In the genomic region with DNA sequence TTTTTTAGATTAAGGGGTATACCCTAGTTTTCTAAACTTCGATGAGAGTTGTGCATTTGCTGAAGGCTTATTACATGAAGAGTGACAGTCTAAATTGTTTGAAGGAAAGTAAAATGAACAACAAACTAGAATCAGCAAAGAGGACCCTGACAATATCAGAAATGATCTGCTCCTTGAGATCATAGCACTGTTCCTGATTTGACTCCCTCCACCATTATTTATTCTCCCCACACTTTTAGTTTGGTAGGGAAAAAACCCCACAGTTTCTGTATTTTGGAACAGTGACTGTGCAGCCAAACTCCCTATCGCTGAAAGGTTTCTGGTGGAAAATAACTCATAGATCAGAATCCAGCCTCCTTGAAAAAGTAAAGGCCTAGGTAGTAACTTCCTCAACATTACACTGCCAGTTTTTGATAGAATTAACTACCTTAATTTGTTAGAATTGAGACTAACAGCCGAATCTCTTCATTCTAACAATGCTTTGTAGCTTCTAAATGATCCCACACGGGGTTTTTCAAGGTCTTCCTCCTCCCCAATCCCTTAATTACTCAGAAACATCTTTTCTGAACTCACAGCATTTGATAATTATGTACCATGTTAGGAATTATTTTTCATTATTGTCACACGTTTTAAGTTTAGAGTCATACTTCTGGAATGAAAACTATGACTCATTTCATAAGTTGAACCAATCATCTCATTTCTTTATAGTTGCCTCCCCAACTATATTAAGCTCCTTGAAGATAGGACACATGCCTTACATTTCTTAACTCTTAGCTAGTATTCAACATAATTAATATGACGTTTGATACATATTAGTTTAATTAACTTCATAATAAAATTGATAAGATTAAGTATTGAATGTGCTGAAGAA, we compare ENCODE assay signal across 8 cellular contexts. TPM values are rescaled to one million over a fixed set of nuclear protein-coding genes. Genes with fewer than 3 reads are reported as not detected.
DNase-seq lines count a peak whose midpoint lies in the region; ATAC-seq and TF ChIP-seq lines count a peak whose summit lies in the region.

No MANE protein-coding gene starts in this region.

- H3K4me3 Mint-ChIP-seq in activated T-helper 2 cell treated with anti-CD3 and anti-CD28 coated beads, Interferon-gamma antibody, Interleukin-2, Interleukin-4, amounts not matched to agents 10 μg/mL and 5 μg/mL and 100 μg/mL, durations not matched to agents 14 hours and 24 hours and 36 hours (ENCODE audit: low read depth), result peak overlapping the region; percentile 86
- H3K4me3 Mint-ChIP-seq in immature natural killer cell, result peak overlapping the region; percentile 88 to 99 (median 96)

- peak overlapping the region; percentile 98 to 100 (median 100) for H3K27ac ChIP-seq in heart left ventricle
- H3K27ac ChIP-seq in upper lobe of right lung, result peak overlapping the region; percentile 97
- H3K27ac ChIP-seq in caudate nucleus (ENCODE audit: low read depth, low read length), result no peak overlapping the region

- H3K9me3 ChIP-seq in heart left ventricle (no peaks in the 10 kb centered on the region), upper lobe of right lung (no peaks in the 10 kb centered on the region)

- H3K4me1 ChIP-seq in heart left ventricle, result peaks cover 0 to 70% (median 35%) of the 10 kb centered on the region in 12 donors
- peaks cover 47% of the 10 kb centered on the region for H3K4me1 ChIP-seq in upper lobe of right lung

- H3K27ac Mint-ChIP-seq in activated T-helper 2 cell treated with anti-CD3 and anti-CD28 coated beads, Interferon-gamma antibody, Interleukin-2, Interleukin-4, amounts not matched to agents 10 μg/mL and 5 μg/mL and 100 μg/mL, durations not matched to agents 14 hours and 24 hours and 36 hours, result peak overlapping the region; percentile 92
- H3K27ac Mint-ChIP-seq in immature natural killer cell, result peak overlapping the region; percentile 96 to 99 (median 96)

- ATAC-seq in heart left ventricle, result no peak
- ATAC-seq in Right ventricle myocardium inferior, result no peak
- no peak for ATAC-seq in upper lobe of right lung
- no peak for ATAC-seq in HG03442 (IDR thresholded peaks at IDR 0.05; ENCODE audit: unreplicated experiment)
- ATAC-seq in esophagus mucosa, result no peak

- H3K27me3 ChIP-seq in heart left ventricle (no peaks in the 10 kb centered on the region), upper lobe of right lung (no peaks in the 10 kb centered on the region)

- H3K36me3 ChIP-seq in heart left ventricle, result peaks cover 3 to 47% (median 35%) of the 10 kb centered on the region in 9 donors
- peaks cover 42% of the 10 kb centered on the region for H3K36me3 ChIP-seq in upper lobe of right lung

- H3K27me3 Mint-ChIP-seq in activated T-helper 2 cell treated with anti-CD3 and anti-CD28 coated beads, Interferon-gamma antibody, Interleukin-2, Interleukin-4, amounts not matched to agents 10 μg/mL and 5 μg/mL and 100 μg/mL, durations not matched to agents 14 hours and 24 hours and 36 hours (ENCODE audit: low read depth), result no peaks in the 10 kb centered on the region
- H3K27me3 Mint-ChIP-seq in immature natural killer cell (ENCODE audit: low read depth in 3 of 3), result peaks cover 9 to 32% (median 30%) of the 10 kb centered on the region in 3 donors

- peaks cover 57% of the 10 kb centered on the region for H3K36me3 Mint-ChIP-seq in activated T-helper 2 cell treated with anti-CD3 and anti-CD28 coated beads, Interferon-gamma antibody, Interleukin-2, Interleukin-4, amounts not matched to agents 10 μg/mL and 5 μg/mL and 100 μg/mL, durations not matched to agents 14 hours and 24 hours and 36 hours (ENCODE audit: low read depth)
- H3K36me3 Mint-ChIP-seq in immature natural killer cell, result peaks cover 29 to 37% (median 34%) of the 10 kb centered on the region in 3 donors

- TF ChIP-seq CTCF in heart left ventricle (IDR thresholded peaks at IDR 0.05) (no peak), upper lobe of right lung (IDR thresholded peaks at IDR 0.05) (no peak)

- TF ChIP-seq POLR2A in heart left ventricle (IDR thresholded peaks at IDR 0.05), result no peak

- DNase-seq in heart left ventricle (no peak), Right ventricle myocardium inferior (ENCODE audit: missing footprints) (no peak), immature natural killer cell (no peak), upper lobe of right lung (no peak), caudate nucleus (lab: John Stamatoyannopoulos, UW) (no peak)
- no peak for DNase-seq in activated T-helper 2 cell treated with anti-CD3 and anti-CD28 coated beads, Interferon-gamma antibody, Interleukin-2, Interleukin-4, amounts not matched to agents 10 μg/mL and 5 μg/mL and 100 μg/mL, durations not matched to agents 14 hours and 24 hours and 36 hours (ENCODE audit: low spot score)

- H3K4me1 Mint-ChIP-seq in activated T-helper 2 cell treated with anti-CD3 and anti-CD28 coated beads, Interferon-gamma antibody, Interleukin-2, Interleukin-4, amounts not matched to agents 10 μg/mL and 5 μg/mL and 100 μg/mL, durations not matched to agents 14 hours and 24 hours and 36 hours (ENCODE audit: low read depth), result peaks cover 54% of the 10 kb centered on the region
- H3K4me1 Mint-ChIP-seq in immature natural killer cell, result peaks cover 72 to 87% of the 10 kb centered on the region in 2 donors

- peak overlapping the region in 10 of 12 donors; percentile 72 to 98 (median 90) for H3K4me3 ChIP-seq in heart left ventricle
- H3K4me3 ChIP-seq in upper lobe of right lung, result peak overlapping the region; percentile 81

- intact Hi-C loops in heart left ventricle (cut with DNase I) (no loop called here), Right ventricle myocardium inferior (cut with DNase I) (no loop called here), upper lobe of right lung (cut with DNase I) (no loop called here)
- intact Hi-C loops in activated T-helper 2 cell treated with anti-CD3 and anti-CD28 coated beads, Interferon-gamma antibody, Interleukin-2, Interleukin-4, amounts not matched to agents 10 μg/mL and 5 μg/mL and 100 μg/mL, durations not matched to agents 14 hours and 24 hours and 36 hours (cut with micrococcal nuclease), result loop anchor here (1.0 kb wide), 1 partner anchor 11 kb away; no protein-coding TSS in a partner anchor

- no peaks in the 10 kb centered on the region for H3K9me3 Mint-ChIP-seq in activated T-helper 2 cell treated with anti-CD3 and anti-CD28 coated beads, Interferon-gamma antibody, Interleukin-2, Interleukin-4, amounts not matched to agents 10 μg/mL and 5 μg/mL and 100 μg/mL, durations not matched to agents 14 hours and 24 hours and 36 hours
- H3K9me3 Mint-ChIP-seq in immature natural killer cell, result no peaks in the 10 kb centered on the region

- 14 to 15% (median 15%) methylated on average over 6 of the region's 6 CpGs for WGBS in heart left ventricle, 4 donors

RNA-seq across cellular contexts. Expression of a gene that starts 2.9 kb away (rescaled TPM):
- total RNA-seq in heart left ventricle (1,000 to 10,000 TPM; 1,642 to 7,537 (median 4,549) TPM), Right ventricle myocardium inferior (2,252 TPM), upper lobe of right lung (571 TPM), esophagus mucosa (241 TPM)
- polyA plus RNA-seq in heart left ventricle (1,000 to 10,000 TPM; 2,104 to 2,994 TPM), immature natural killer cell (1,000 to 10,000 TPM; 2,810 to 4,711 (median 3,144) TPM)
- 396 and 397 TPM in 2 replicates for total RNA-seq in activated T-helper 2 cell treated with anti-CD3 and anti-CD28 coated beads, Interferon-gamma antibody, Interleukin-2, Interleukin-4, amounts not matched to agents 10 μg/mL and 5 μg/mL and 100 μg/mL, durations not matched to agents 14 hours and 24 hours and 36 hours

RNA-seq across cellular contexts. Expression of a gene that starts 11.5 kb away (rescaled TPM):
- total RNA-seq in heart left ventricle (100 to 1,000 TPM; 185 to 292 (median 210) TPM), Right ventricle myocardium inferior (180 TPM), upper lobe of right lung (368 TPM), esophagus mucosa (403 TPM)
- polyA plus RNA-seq in heart left ventricle (100 to 1,000 TPM; 317 to 462 TPM), immature natural killer cell (1,000 to 10,000 TPM; 1,023 to 1,314 (median 1,183) TPM)
- total RNA-seq in activated T-helper 2 cell treated with anti-CD3 and anti-CD28 coated beads, Interferon-gamma antibody, Interleukin-2, Interleukin-4, amounts not matched to agents 10 μg/mL and 5 μg/mL and 100 μg/mL, durations not matched to agents 14 hours and 24 hours and 36 hours, result 243 and 245 TPM in 2 replicates

RNA-seq across cellular contexts. Expression of a gene that starts 30.7 kb away (rescaled TPM):
- 1,000 to 10,000 TPM in 4 of 9 donors, 100 to 1,000 TPM in 5; 393 to 1,344 (median 852) TPM for total RNA-seq in heart left ventricle
- 100 to 1,000 TPM; 112 to 262 TPM for polyA plus RNA-seq in heart left ventricle
- 611 TPM for total RNA-seq in Right ventricle myocardium inferior
- 0.62 and 2.4 TPM in 2 replicates for total RNA-seq in activated T-helper 2 cell treated with anti-CD3 and anti-CD28 coated beads, Interferon-gamma antibody, Interleukin-2, Interleukin-4, amounts not matched to agents 10 μg/mL and 5 μg/mL and 100 μg/mL, durations not matched to agents 14 hours and 24 hours and 36 hours
- polyA plus RNA-seq in immature natural killer cell, result 1 to 10 TPM in 1 of 3 donors, under 1 TPM in 1, not detected in 1; 0.72 to 1.2 TPM
- total RNA-seq in upper lobe of right lung, result 2.5 TPM
- total RNA-seq in esophagus mucosa, result 0.32 TPM

Comparison
In these comparisons a context has a peak if more than half of its experiments do, and no peak if none do; other contexts are left out.
1. RNA of a gene that starts 30.7 kb away (total RNA-seq): 393 to 1,344 TPM in heart left ventricle and 611 TPM in Right ventricle myocardium inferior (single experiment); 2.5 TPM in upper lobe of right lung (single experiment), 0.62 to 2.4 TPM in activated T-helper 2 cell treated with anti-CD3 and anti-CD28 coated beads, Interferon-gamma antibody, Interleukin-2, Interleukin-4, amounts not matched to agents 10 μg/mL and 5 μg/mL and 100 μg/mL, durations not matched to agents 14 hours and 24 hours and 36 hours and 0.32 TPM in esophagus mucosa (single experiment); every median in the first group is over 100 times any median in the second.